ENCODE assay signal across 21 cellular contexts in the genomic region with DNA sequence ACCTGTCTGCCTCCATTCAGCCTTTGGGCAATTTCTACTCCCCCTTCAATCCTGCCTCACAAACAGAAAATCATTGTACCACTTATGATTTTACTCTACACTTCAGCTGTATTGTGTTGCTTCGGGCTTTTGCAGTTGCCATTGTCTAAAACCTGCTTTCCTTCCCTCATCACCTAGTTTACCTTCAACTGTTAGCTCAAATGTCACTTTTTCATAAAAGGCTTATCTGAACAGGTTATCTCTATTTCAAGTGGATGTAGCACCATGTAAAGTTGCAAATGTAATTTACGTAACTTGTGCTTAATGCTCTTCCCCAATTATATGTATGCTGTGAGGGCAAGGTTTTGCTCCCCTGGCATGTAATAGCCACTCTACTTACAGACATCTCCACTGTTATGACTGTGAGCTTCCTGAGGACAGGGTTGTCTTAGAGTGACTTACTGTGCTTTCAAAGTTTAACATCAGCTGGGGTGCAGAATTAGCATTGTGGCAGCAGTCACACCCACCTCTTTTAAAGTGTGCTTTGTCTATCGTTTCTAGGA. TPM values are rescaled to one million over a fixed set of nuclear protein-coding genes. Genes with fewer than 3 reads are reported as not detected.
DNase-seq lines count a peak whose midpoint lies in the region; TF ChIP-seq lines count a peak whose summit lies in the region.
"Had no signal": no experiment of that assay in that cellular context is flagged by ENCODE, and none has a peak within 500 bp of the region (broad histone marks: within the 10 kb centered on the region; RNA-seq: fewer than 3 reads in every experiment).

No MANE protein-coding gene starts in this region.

- no peak overlapping the region for H3K9ac ChIP-seq in GM23248
- H3K9ac ChIP-seq: parathyroid adenoma had no signal

- H3K36me3 Mint-ChIP-seq in endothelial cell (ENCODE audit: low read depth, unreplicated experiment) = peaks cover 39% of the 10 kb centered on the region

- H3K4me1 ChIP-seq in GM23248 (ENCODE audit: insufficient read depth) = peaks cover 16% of the 10 kb centered on the region

- no peaks in the 10 kb centered on the region for H3K9me3 ChIP-seq in GM23248 (ENCODE audit: low read depth)
- H3K9me3 ChIP-seq: esophagus squamous epithelium, thoracic aorta had no signal

- H3K4me3 Mint-ChIP-seq in endothelial cell (ENCODE audit: unreplicated experiment) = peak overlapping the region; percentile 10

- peak; percentile 0 for DNase-seq in AG08396 (ENCODE audit: low spot score)
- no peak for DNase-seq in NB4 (ENCODE audit: low read depth)
- DNase-seq in endothelial cell (ENCODE audit: low spot score) = no peak
- DNase-seq in UCSD-AML1 (lab: John Stamatoyannopoulos, UW; ENCODE audit: unreplicated experiment) = no peak
- DNase-seq in cardiac septum (ENCODE audit: low spot score) = no peak
- DNase-seq in GM23248 = no peak
- DNase-seq: amniotic stem cell; central memory CD4-positive, alpha-beta T cell; DMS153; esophagus squamous epithelium; HCEC 1CT; NCI-H1694; SHP77; stimulated activated CD4-positive, alpha-beta T cell treated with anti-CD3 and anti-CD28 coated beads, Interleukin-4, amount 100 ng/mL, for 1 hour had no signal

- H3K4me3 ChIP-seq in NB4 (ENCODE audit: low read depth, low read length) (no peak overlapping the region), GM23248 (no peak overlapping the region)
- H3K4me3 ChIP-seq: esophagus squamous epithelium, thoracic aorta had no signal

- intact Hi-C loops in cardiac septum (cut with DNase I) = no loop called here

- in situ Hi-C loops in GM23248 (cut with MboI) = no loop called here

- H3K9me3 Mint-ChIP-seq in endothelial cell (ENCODE audit: unreplicated experiment) = no peaks in the 10 kb centered on the region

- H3K79me2 ChIP-seq in GM23248 (ENCODE audit: insufficient read depth) = peaks cover 41% of the 10 kb centered on the region

- no peak for TF ChIP-seq CTCF in 22Rv1 (IDR thresholded peaks at IDR 0.05)
- TF ChIP-seq CTCF in NB4 (IDR thresholded peaks at IDR 0.05; ENCODE audit: low read depth, low read length) = no peak
- TF ChIP-seq CTCF in endothelial cell (IDR thresholded peaks at IDR 0.05; ENCODE audit: unreplicated experiment) = no peak

- H3K27ac Mint-ChIP-seq in endothelial cell (ENCODE audit: unreplicated experiment) = no peak overlapping the region

- H3K27me3 ChIP-seq in GM23248 (replicated peaks; ENCODE audit: insufficient read depth) = no peaks in the 10 kb centered on the region
- H3K27me3 ChIP-seq: esophagus squamous epithelium had no signal

- H3K27me3 Mint-ChIP-seq in endothelial cell (ENCODE audit: unreplicated experiment) = no peaks in the 10 kb centered on the region

- peaks cover 63% of the 10 kb centered on the region for H3F3A ChIP-seq in GM23248 (ENCODE audit: insufficient read depth)

- no peaks in the 10 kb centered on the region for H3K9me2 ChIP-seq in GM23248 (ENCODE audit: insufficient read depth)

- TF ChIP-seq POLR2A in NB4 (IDR thresholded peaks at IDR 0.05; ENCODE audit: extremely low read depth, insufficient read length) = peak; percentile 13

- H3K27ac ChIP-seq in 22Rv1 (peak overlapping the region; percentile 29), GM23248 (no peak overlapping the region)
- H3K27ac ChIP-seq: esophagus squamous epithelium, parathyroid adenoma, thoracic aorta had no signal

- H3K4me1 Mint-ChIP-seq in endothelial cell (ENCODE audit: unreplicated experiment) = peaks cover 4% of the 10 kb centered on the region

- 58 to 68% methylated on average over 3 of the region's 3 CpGs for WGBS in GM23248 (ENCODE audit: low coverage in 1 of 2, low lambda C conversion rate in 2 of 2, missing lambda C conversion rate in 2 of 2), 2 experiments

- no peak overlapping the region for H2AFZ ChIP-seq in GM23248
- H2AFZ ChIP-seq: parathyroid adenoma had no signal

- peaks cover 34% of the 10 kb centered on the region for H3K36me3 ChIP-seq in GM23248 (ENCODE audit: low read depth)

- no peak overlapping the region for H3K4me2 ChIP-seq in GM23248 (ENCODE audit: unreplicated experiment)

- H4K20me1 ChIP-seq in GM23248 (ENCODE audit: insufficient read depth) = no peaks in the 10 kb centered on the region

RNA-seq across cellular contexts. Expression of gene RPS25, which starts 5.4 kb away (rescaled TPM):
- 1,293 TPM for total RNA-seq in endothelial cell (ENCODE audit: unreplicated experiment)
- total RNA-seq in cardiac septum = 572 TPM
- total RNA-seq in GM23248 (2014; rRNA removed; shearing (Covaris generic)) = 653 and 1,103 TPM in 2 replicates
- 1,202 and 1,239 TPM in 2 replicates for polyA plus RNA-seq in GM23248 (2016; fragmentation: Nextera tagmentation; extraction: Ambion mirVana)

RNA-seq across cellular contexts. Expression of gene TRAPPC4, which starts 5.9 kb away (rescaled TPM):
- total RNA-seq in endothelial cell (ENCODE audit: unreplicated experiment) (60.4 TPM), cardiac septum (42.4 TPM)
- 70.4 and 90.6 TPM in 2 replicates for total RNA-seq in GM23248 (2014; rRNA removed; shearing (Covaris generic))
- polyA plus RNA-seq in GM23248 (2016; fragmentation: Nextera tagmentation; extraction: Ambion mirVana) = 207 and 210 TPM in 2 replicates

RNA-seq across cellular contexts. Expression of gene CENATAC, which starts 14.8 kb away (rescaled TPM):
- total RNA-seq in endothelial cell (ENCODE audit: unreplicated experiment) (34.7 TPM), cardiac septum (15.0 TPM)
- total RNA-seq in GM23248 (2014; rRNA removed; shearing (Covaris generic)) = 15.3 and 19.3 TPM in 2 replicates
- 10.4 and 13.1 TPM in 2 replicates for polyA plus RNA-seq in GM23248 (2016; fragmentation: Nextera tagmentation; extraction: Ambion mirVana)

RNA-seq across cellular contexts. Expression of gene SLC37A4, which starts 18.0 kb away (rescaled TPM):
- 21.9 TPM for total RNA-seq in endothelial cell (ENCODE audit: unreplicated experiment)
- 3.9 TPM for total RNA-seq in cardiac septum
- total RNA-seq in GM23248 (2014; rRNA removed; shearing (Covaris generic)) = 11.1 and 13.7 TPM in 2 replicates
- 7.8 and 7.9 TPM in 2 replicates for polyA plus RNA-seq in GM23248 (2016; fragmentation: Nextera tagmentation; extraction: Ambion mirVana)

RNA-seq across cellular contexts. Expression of gene FOXR1, which starts 41.1 kb away (rescaled TPM):
- total RNA-seq in endothelial cell (ENCODE audit: unreplicated experiment) = not detected
- not detected for total RNA-seq in cardiac septum
- total RNA-seq in GM23248 (2014; rRNA removed; shearing (Covaris generic)) = not detected in 2 replicates
- polyA plus RNA-seq in GM23248 (2016; fragmentation: Nextera tagmentation; extraction: Ambion mirVana) = not detected in 2 replicates
- total RNA-seq: esophagus squamous epithelium; lower leg skin; skeletal muscle tissue; T-helper 2 cell treated with Interferon-gamma antibody and Interleukin-4, amounts not matched to agents 100 ng/mL and 5 ng/mL, for 36 hours; thoracic aorta had no signal
- polyA plus RNA-seq: BJ had no signal
